ENCODE assay signal across 8 cellular contexts in the genomic region with DNA sequence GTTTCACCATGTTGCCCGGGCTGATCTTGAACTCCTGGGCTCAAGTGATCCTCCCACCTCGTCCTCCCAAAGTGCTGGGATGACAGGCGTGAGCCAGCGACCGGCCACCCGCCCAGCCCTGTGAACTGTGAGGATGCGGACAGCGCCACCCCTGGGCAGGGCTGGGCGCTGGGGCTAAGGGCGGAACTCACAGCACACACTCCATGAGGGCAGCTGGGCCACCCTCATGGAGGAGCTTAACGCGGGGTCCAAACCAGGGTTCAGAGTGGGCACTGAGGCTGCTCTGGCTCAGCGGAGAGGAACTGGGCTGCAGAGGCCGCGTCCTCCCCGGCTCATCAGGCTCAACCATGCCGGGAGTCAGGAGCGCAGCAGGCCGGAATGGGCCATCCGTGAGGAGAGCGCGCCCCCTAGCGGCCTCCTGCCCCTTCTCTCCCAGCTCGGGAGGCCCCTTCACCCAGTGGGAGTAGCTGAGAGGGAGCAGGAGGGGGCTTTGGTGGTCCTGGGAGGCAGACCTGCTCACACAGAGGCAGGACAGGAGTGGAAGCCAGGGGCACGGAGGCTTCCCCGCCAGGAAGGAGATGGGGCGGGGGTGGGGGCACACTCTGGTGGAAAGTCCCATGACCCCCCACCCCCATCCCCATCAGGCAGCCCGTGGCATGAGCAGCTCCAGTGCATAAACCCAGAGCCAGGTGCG. TPM values are rescaled to one million over a fixed set of nuclear protein-coding genes. Genes with fewer than 3 reads are reported as not detected.
DNase-seq lines count a peak whose midpoint lies in the region; ATAC-seq lines count a peak whose summit lies in the region.

No MANE protein-coding gene starts in this region.

- peak; percentile 91 for DNase-seq in AG20443 (ENCODE audit: low spot score)
- peak; percentile 53 for DNase-seq in H4 (ENCODE audit: low spot score)
- peak; percentile 59 for DNase-seq in NCI-H345 (lab: John Stamatoyannopoulos, UW)
- peak; percentile 62 to 63 for DNase-seq in activated CD4-positive, alpha-beta T cell treated with anti-CD3 and anti-CD28 coated beads for 24 hours (ENCODE audit: low read depth in 2 of 2)
- peak in 1 of 2 donors; percentile 50 for DNase-seq in central memory CD8-positive, alpha-beta T cell (ENCODE audit: low spot score in 2 of 2)
- DNase-seq in left kidney (ENCODE audit: low read depth, low spot score) = peak; percentile 92
- DNase-seq in stimulated activated CD4-positive, alpha-beta T cell treated with anti-CD3 and anti-CD28 coated beads, Interleukin-4, amount 100 ng/mL, for 24 hours = peak; percentile 75

- ATAC-seq in central memory CD8-positive, alpha-beta T cell (replicated peaks; ENCODE audit: extremely low read depth, poor library complexity, severe bottlenecking) = peak; percentile 22
- ATAC-seq in GM21528 (IDR thresholded peaks at IDR 0.05; ENCODE audit: low FRiP score, unreplicated experiment) = no peak

- H3K4me3 Mint-ChIP-seq in central memory CD8-positive, alpha-beta T cell = peak overlapping the region; percentile 26

- peaks cover 98% of the 10 kb centered on the region for H3K36me3 Mint-ChIP-seq in central memory CD8-positive, alpha-beta T cell (ENCODE audit: insufficient read depth)

- H3K27me3 Mint-ChIP-seq in central memory CD8-positive, alpha-beta T cell = no peaks in the 10 kb centered on the region

- H3K27ac Mint-ChIP-seq in central memory CD8-positive, alpha-beta T cell (ENCODE audit: low read depth) = peak overlapping the region; percentile 81

- no peaks in the 10 kb centered on the region for H3K9me3 Mint-ChIP-seq in central memory CD8-positive, alpha-beta T cell

- peaks cover 38% of the 10 kb centered on the region for H3K4me1 Mint-ChIP-seq in central memory CD8-positive, alpha-beta T cell

RNA-seq across cellular contexts. Expression of gene CORO7, which starts 13.8 kb away (rescaled TPM):
- total RNA-seq in H4 (2014; rRNA removed; shearing (Covaris generic)) = 8.9 and 10.6 TPM in 2 replicates

RNA-seq across cellular contexts. Expression of gene DNAJA3, which starts 23.1 kb away (rescaled TPM):
- 48.3 and 48.4 TPM in 2 replicates for total RNA-seq in H4 (2014; rRNA removed; shearing (Covaris generic))

RNA-seq across cellular contexts. Expression of gene VASN, which starts 30.9 kb away (rescaled TPM):
- total RNA-seq in H4 (2014; rRNA removed; shearing (Covaris generic)) = 22.8 and 32.2 TPM in 2 replicates

RNA-seq across cellular contexts. Expression of gene PAM16, which starts 51.5 kb away (rescaled TPM):
- 32.1 and 46.7 TPM in 2 replicates for total RNA-seq in H4 (2014; rRNA removed; shearing (Covaris generic))
